ENCODE assay signal across 16 cellular contexts in the genomic region with DNA sequence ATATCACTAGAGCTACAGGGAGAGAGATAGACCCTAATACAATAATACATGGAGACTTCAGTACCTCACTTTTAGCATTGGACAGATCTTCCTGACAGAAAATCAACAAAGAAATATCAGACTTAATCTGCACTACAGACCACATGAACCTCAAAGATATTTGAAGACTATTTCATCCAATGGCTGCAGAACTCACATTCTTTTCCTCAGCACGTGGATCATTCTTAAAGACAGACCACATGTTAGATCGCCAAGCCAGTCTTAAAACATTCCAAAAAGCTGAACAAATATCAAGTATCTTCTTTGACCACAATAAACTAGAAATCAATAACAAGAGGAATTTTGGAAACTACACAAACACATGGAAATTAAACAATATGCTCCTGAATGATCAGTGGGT.
DNase-seq lines count a peak whose midpoint lies in the region; TF ChIP-seq lines count a peak whose summit lies in the region.
"Had no signal": no experiment of that assay in that cellular context is flagged by ENCODE, and none has a peak within 500 bp of the region (broad histone marks: within the 10 kb centered on the region; RNA-seq: fewer than 3 reads in every experiment).

No MANE protein-coding gene starts in this region.

- no peak for TF ChIP-seq CTCF in ovary (IDR thresholded peaks at IDR 0.05)

- DNase-seq in amniotic epithelial cell (ENCODE audit: low read depth) (peak; percentile 51), iris pigment epithelial cell (ENCODE audit: low read depth) (peak; percentile 17), putamen (ENCODE audit: low spot score) (no peak), ovary (no peak), amygdala (lab: John Stamatoyannopoulos, UW) (no peak)
- DNase-seq: 8988T; ACHN; AML-193; Caco-2; Calu3; CD4-positive, alpha-beta T cell; CD8-positive, alpha-beta T cell; DMS79 treated with DMSO at 0.1 percent for 48 hours; GF-D8 had no signal

- no peaks in the 10 kb centered on the region for H3K4me1 ChIP-seq in ovary (ENCODE audit: insufficient read depth)
- H3K4me1 ChIP-seq: BLaER1 treated with 17β-estradiol and CSF1 and Interleukin-3, amounts not matched to agents 10 nM and 100 nM; Caco-2 had no signal

- no peak overlapping the region for H3K4me3 ChIP-seq in ovary
- H3K4me3 ChIP-seq: BLaER1 treated with 17β-estradiol and CSF1 and Interleukin-3, amounts not matched to agents 10 nM and 100 nM had no signal

- no peak for TF ChIP-seq POLR2A in ovary (IDR thresholded peaks at IDR 0.05)

- H3K27me3 ChIP-seq in ovary, result no peaks in the 10 kb centered on the region
- H3K27me3 ChIP-seq: BLaER1 treated with 17β-estradiol and CSF1 and Interleukin-3, amounts not matched to agents 10 nM and 100 nM had no signal

- H3K36me3 ChIP-seq in ovary, result no peaks in the 10 kb centered on the region
- H3K36me3 ChIP-seq: BLaER1 treated with 17β-estradiol and CSF1 and Interleukin-3, amounts not matched to agents 10 nM and 100 nM had no signal

- H3K27ac ChIP-seq in ovary, result no peak overlapping the region
- H3K27ac ChIP-seq: BLaER1 treated with 17β-estradiol and CSF1 and Interleukin-3, amounts not matched to agents 10 nM and 100 nM; C4-2B had no signal

- no peaks in the 10 kb centered on the region for H3K9me3 ChIP-seq in ovary

- 87 to 89% (median 88%) methylated on average over 2 of the region's 2 CpGs for WGBS in ovary, 3 donors

- TF ChIP-seq EP300 in ovary (IDR thresholded peaks at IDR 0.05), result no peak

- intact Hi-C loops in ovary (cut with DNase I), result no loop called here

Comparison
In these comparisons a context has a peak if more than half of its experiments do, and no peak if none do; other contexts are left out.
1. DNase-seq: peak in amniotic epithelial cell (single experiment) and iris pigment epithelial cell (single experiment); none in putamen (single experiment), ovary (0 of 5) and amygdala (0 of 56).